1 cellular context compared by ENCODE assay signal in the genomic region with DNA sequence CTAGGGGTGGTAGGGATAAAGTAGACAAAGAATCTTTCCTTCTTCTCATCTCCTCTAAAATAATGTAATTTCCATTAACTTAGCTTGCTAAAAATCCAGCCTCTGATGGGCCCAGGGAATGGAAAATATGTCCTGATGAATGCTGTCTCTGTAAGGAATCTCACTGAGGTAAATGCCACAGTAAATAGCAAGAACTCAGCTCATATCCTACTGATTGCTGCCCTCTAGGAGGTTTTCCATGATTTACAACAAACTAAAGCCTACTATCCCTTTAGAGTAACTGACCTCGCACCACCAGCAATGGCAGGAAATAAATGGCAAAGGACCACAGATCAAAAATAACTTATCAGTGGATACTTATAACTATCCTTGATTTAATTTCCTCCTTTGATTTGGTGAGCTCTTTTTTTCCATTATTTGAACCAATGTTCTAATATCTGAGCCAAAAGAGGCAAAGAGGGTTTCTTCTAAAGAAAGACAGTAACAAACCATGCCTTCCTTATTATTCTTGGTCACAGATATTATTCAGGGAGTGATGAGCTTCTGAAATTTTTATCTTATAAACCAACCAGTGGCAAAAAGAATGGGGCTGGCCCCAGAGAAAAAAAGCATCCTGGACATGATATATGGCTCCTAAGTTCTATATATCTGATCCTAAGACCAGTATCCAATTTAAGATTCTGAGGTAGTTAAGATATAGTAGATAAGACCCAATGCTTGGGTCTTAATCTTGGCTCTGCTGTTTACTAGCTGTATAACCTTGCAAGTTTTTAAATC.
TF ChIP-seq lines count a peak whose summit lies in the region.

No MANE protein-coding gene starts in this region.

TF ChIP-seq in liver, 16 proteins besides CTCF, POLR2A, EP300 and RAD21 (continued from another document):
- TF ChIP-seq, protein P1, sequence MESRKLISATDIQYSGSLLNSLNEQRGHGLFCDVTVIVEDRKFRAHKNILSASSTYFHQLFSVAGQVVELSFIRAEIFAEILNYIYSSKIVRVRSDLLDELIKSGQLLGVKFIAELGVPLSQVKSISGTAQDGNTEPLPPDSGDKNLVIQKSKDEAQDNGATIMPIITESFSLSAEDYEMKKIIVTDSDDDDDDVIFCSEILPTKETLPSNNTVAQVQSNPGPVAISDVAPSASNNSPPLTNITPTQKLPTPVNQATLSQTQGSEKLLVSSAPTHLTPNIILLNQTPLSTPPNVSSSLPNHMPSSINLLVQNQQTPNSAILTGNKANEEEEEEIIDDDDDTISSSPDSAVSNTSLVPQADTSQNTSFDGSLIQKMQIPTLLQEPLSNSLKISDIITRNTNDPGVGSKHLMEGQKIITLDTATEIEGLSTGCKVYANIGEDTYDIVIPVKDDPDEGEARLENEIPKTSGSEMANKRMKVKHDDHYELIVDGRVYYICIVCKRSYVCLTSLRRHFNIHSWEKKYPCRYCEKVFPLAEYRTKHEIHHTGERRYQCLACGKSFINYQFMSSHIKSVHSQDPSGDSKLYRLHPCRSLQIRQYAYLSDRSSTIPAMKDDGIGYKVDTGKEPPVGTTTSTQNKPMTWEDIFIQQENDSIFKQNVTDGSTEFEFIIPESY (IDR thresholded peaks at IDR 0.05), result no peak
- TF ChIP-seq TAF1 (conservative IDR thresholded peaks at IDR 0.05), result no peak
- TF ChIP-seq HNF4A (conservative IDR thresholded peaks at IDR 0.05), result no peak
- TF ChIP-seq, protein P2, sequence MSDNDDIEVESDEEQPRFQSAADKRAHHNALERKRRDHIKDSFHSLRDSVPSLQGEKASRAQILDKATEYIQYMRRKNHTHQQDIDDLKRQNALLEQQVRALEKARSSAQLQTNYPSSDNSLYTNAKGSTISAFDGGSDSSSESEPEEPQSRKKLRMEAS (IDR thresholded peaks at IDR 0.05), result no peak
- no peak for TF ChIP-seq HNF4G (IDR thresholded peaks at IDR 0.05)
- TF ChIP-seq, protein P3, sequence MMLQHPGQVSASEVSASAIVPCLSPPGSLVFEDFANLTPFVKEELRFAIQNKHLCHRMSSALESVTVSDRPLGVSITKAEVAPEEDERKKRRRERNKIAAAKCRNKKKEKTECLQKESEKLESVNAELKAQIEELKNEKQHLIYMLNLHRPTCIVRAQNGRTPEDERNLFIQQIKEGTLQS (IDR thresholded peaks at IDR 0.05), result no peak
- no peak for TF ChIP-seq JUND (IDR thresholded peaks at IDR 0.05)
- no peak for TF ChIP-seq YY1 (IDR thresholded peaks at IDR 0.05)
- no peak for TF ChIP-seq NR2F2 (IDR thresholded peaks at IDR 0.05)
TF ChIP-seq in liver: peak in this region for 0.
